In the genomic region with DNA sequence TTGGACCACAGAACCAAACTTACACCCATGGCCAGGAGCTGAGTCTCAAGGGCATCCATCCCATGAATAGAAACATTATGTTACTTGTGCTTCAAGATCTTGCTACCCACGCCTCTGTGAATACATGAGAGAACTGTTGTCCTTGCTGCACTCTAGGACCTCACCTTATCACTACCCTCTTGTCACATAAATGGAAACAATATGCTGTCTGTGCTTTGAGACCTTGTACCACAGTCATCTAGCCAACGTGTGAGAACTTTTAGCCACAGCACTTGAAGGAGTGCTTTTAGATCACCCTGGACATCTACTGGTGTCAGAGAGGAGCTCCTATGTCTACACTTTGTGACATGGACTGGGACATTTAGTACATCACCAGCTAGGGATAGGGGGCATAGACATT, we compare ENCODE assay signal across 16 cellular contexts. TPM values are rescaled to one million over a fixed set of nuclear protein-coding genes. Genes with fewer than 3 reads are reported as not detected.
DNase-seq lines count a peak whose midpoint lies in the region; ATAC-seq and TF ChIP-seq lines count a peak whose summit lies in the region.
"Had no signal": no experiment of that assay in that cellular context is flagged by ENCODE, and none has a peak within 500 bp of the region (broad histone marks: within the 10 kb centered on the region; RNA-seq: fewer than 3 reads in every experiment).

No MANE protein-coding gene starts in this region.

- CTCF ChIA-PET in CD8-positive, alpha-beta T cell (lab: Charles Lee): no interaction called here

- ATAC-seq in CD8-positive, alpha-beta T cell: no peak
- ATAC-seq in activated T-helper 17 cell treated with anti-CD3 and anti-CD28 coated beads, Interleukin-2, amount 50 U/mL, for 72 hours (replicated peaks): peak; percentile 42
- ATAC-seq in natural killer cell (peak in 1 of 3 donors; percentile 5), HG02798 (IDR thresholded peaks at IDR 0.05; ENCODE audit: poor library complexity, unreplicated experiment) (no peak), HG03457 (IDR thresholded peaks at IDR 0.05; ENCODE audit: unreplicated experiment) (no peak), Right ventricle myocardium superior (ENCODE audit: poor library complexity) (no peak)

- H3K9me3 Mint-ChIP-seq in CD8-positive, alpha-beta T cell: peaks cover 3% of the 10 kb centered on the region
- H3K9me3 Mint-ChIP-seq in activated T-helper 17 cell treated with anti-CD3 and anti-CD28 coated beads, Interleukin-2, amount 50 U/mL, for 72 hours: no peaks in the 10 kb centered on the region
- no peaks in the 10 kb centered on the region for H3K9me3 Mint-ChIP-seq in natural killer cell

- H3K9me3 ChIP-seq in CD8-positive, alpha-beta T cell (ENCODE audit: low read length): no peaks in the 10 kb centered on the region
- no peaks in the 10 kb centered on the region for H3K9me3 ChIP-seq in KOPT-K1 (ENCODE audit: insufficient read depth, low read length, poor library complexity, severe bottlenecking)
- H3K9me3 ChIP-seq: HAP-1, neutrophil had no signal

- intact Hi-C loops in CD8-positive, alpha-beta T cell (cut with DNase I, micrococcal nuclease): loop anchor here in 1 of 2 experiments (10.0 kb wide), 1 partner anchor 1088 kb away; the partner anchor contains the start of gene MAGED2
- intact Hi-C loops in natural killer cell (cut with micrococcal nuclease): loop anchor here (5.0 kb wide), 1 partner anchor 35 kb away; no protein-coding TSS in a partner anchor
- intact Hi-C loops in Right ventricle myocardium superior (cut with DNase I): no loop called here

- POLR2A ChIA-PET in CD8-positive, alpha-beta T cell (lab: Charles Lee): interaction anchor here (1.3 to 3.1 kb wide), 2 partner anchors 31 to 34 kb away, joined by 8 to 21 read pairs; partner anchors contain the start of gene HUWE1

- no peaks in the 10 kb centered on the region for H3K36me3 Mint-ChIP-seq in CD8-positive, alpha-beta T cell
- peaks cover 51% of the 10 kb centered on the region for H3K36me3 Mint-ChIP-seq in activated T-helper 17 cell treated with anti-CD3 and anti-CD28 coated beads, Interleukin-2, amount 50 U/mL, for 72 hours (ENCODE audit: low read depth)
- H3K36me3 Mint-ChIP-seq in natural killer cell: no peaks in the 10 kb centered on the region

- no peak for DNase-seq in CD8-positive, alpha-beta T cell
- no peak for DNase-seq in natural killer cell
- DNase-seq in NCI-H1048 (lab: John Stamatoyannopoulos, UW): no peak
- DNase-seq in Right ventricle myocardium superior: no peak
- DNase-seq: cortex of kidney, erythroblast, mesendoderm, NCI-H2029, NCI-H524, retina had no signal

- H3K27me3 ChIP-seq in CD8-positive, alpha-beta T cell (ENCODE audit: insufficient read depth, low read length): no peaks in the 10 kb centered on the region
- H3K27me3 ChIP-seq: neutrophil had no signal

- peaks cover 48% of the 10 kb centered on the region for H3K4me1 Mint-ChIP-seq in CD8-positive, alpha-beta T cell (ENCODE audit: low read depth)
- peaks cover 6% of the 10 kb centered on the region for H3K4me1 Mint-ChIP-seq in activated T-helper 17 cell treated with anti-CD3 and anti-CD28 coated beads, Interleukin-2, amount 50 U/mL, for 72 hours
- H3K4me1 Mint-ChIP-seq in natural killer cell: peaks cover 37 to 44% of the 10 kb centered on the region in 2 donors

- no peak overlapping the region for H3K27ac ChIP-seq in CD8-positive, alpha-beta T cell (ENCODE audit: low read depth, low read length)
- H3K27ac ChIP-seq in KOPT-K1 (ENCODE audit: low read depth, low read length, poor library complexity, severe bottlenecking): peak overlapping the region; percentile 98
- H3K27ac ChIP-seq: neutrophil had no signal

- H3K4me1 ChIP-seq in CD8-positive, alpha-beta T cell (ENCODE audit: insufficient read depth, low read length): peaks cover 48% of the 10 kb centered on the region
- H3K4me1 ChIP-seq: HAP-1 had no signal

- H3K27ac Mint-ChIP-seq in CD8-positive, alpha-beta T cell: peak overlapping the region; percentile 96
- peak overlapping the region; percentile 96 for H3K27ac Mint-ChIP-seq in activated T-helper 17 cell treated with anti-CD3 and anti-CD28 coated beads, Interleukin-2, amount 50 U/mL, for 72 hours
- peak overlapping the region; percentile 94 to 100 for H3K27ac Mint-ChIP-seq in natural killer cell

- no peak for TF ChIP-seq CTCF in CD8-positive, alpha-beta T cell (IDR thresholded peaks at IDR 0.05)
- TF ChIP-seq CTCF in natural killer cell (IDR thresholded peaks at IDR 0.05): no peak

- H3K36me3 ChIP-seq in CD8-positive, alpha-beta T cell (ENCODE audit: insufficient read depth, low read length): no peaks in the 10 kb centered on the region
- no peaks in the 10 kb centered on the region for H3K36me3 ChIP-seq in KOPT-K1 (ENCODE audit: insufficient read depth, low read length)
- H3K36me3 ChIP-seq: HAP-1, neutrophil had no signal

- no peaks in the 10 kb centered on the region for H3K27me3 Mint-ChIP-seq in CD8-positive, alpha-beta T cell (ENCODE audit: low read depth)
- no peaks in the 10 kb centered on the region for H3K27me3 Mint-ChIP-seq in activated T-helper 17 cell treated with anti-CD3 and anti-CD28 coated beads, Interleukin-2, amount 50 U/mL, for 72 hours
- no peaks in the 10 kb centered on the region for H3K27me3 Mint-ChIP-seq in natural killer cell (ENCODE audit: low read depth in 2 of 2)

- H3K4me3 ChIP-seq in CD8-positive, alpha-beta T cell (ENCODE audit: low read depth, low read length): peak overlapping the region; percentile 14
- H3K4me3 ChIP-seq: HAP-1 had no signal

- H3K4me3 Mint-ChIP-seq in CD8-positive, alpha-beta T cell: no peak overlapping the region
- H3K4me3 Mint-ChIP-seq in activated T-helper 17 cell treated with anti-CD3 and anti-CD28 coated beads, Interleukin-2, amount 50 U/mL, for 72 hours: peak overlapping the region; percentile 96
- H3K4me3 Mint-ChIP-seq in natural killer cell: no peak overlapping the region

RNA-seq across cellular contexts. Expression of gene HUWE1, which starts 30.7 kb away (rescaled TPM):
- total RNA-seq in CD8-positive, alpha-beta T cell: 100 to 1,000 TPM; 122 to 154 TPM
- total RNA-seq in activated T-helper 17 cell treated with anti-CD3 and anti-CD28 coated beads, Interleukin-2, amount 50 U/mL, for 72 hours: 100 to 1,000 TPM; 455 to 608 TPM
- total RNA-seq in natural killer cell (100 to 1,000 TPM; 187 to 241 (median 218) TPM), Right ventricle myocardium superior (111 TPM)
